ENCODE assay signal across 8 cellular contexts in the genomic region with DNA sequence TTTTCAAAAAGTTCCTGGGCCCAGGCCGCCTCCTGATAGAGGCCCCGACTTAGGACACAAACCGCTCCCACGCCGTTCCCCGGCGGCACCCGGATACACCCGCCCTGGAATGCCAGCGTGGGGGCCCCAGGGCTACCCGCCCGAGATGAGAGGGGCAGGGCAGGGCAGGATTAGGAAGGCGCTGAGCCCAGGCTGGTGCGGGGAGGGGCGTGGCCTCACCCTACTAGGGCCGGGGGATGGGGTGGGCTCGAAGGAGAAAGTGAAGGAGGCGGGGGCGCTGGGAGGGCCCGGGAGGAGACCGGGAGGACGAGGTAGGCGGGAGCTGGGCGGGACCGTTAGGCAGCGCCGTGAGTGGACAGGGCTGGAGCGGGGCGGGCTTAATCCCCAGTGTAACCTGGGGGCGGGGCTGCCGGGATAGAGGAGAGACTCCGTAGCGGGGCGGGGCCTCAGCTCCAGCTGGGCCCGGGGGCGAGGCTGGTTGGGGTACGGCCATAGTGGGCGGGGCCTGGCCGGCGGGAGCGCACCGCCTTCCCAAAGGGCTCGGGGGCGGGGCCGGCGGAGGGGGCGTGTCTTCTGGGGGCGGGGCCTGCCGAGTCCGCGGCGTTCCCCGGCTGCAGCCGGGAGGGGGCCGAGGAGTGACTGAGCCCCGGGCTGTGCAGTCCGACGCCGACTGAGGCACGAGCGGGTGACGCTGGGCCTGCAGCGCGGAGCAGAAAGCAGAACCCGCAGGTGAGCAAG. TPM values are rescaled to one million over a fixed set of nuclear protein-coding genes. Genes with fewer than 3 reads are reported as not detected.
DNase-seq lines count a peak whose midpoint lies in the region; ATAC-seq and TF ChIP-seq lines count a peak whose summit lies in the region.

A gene with protein sequence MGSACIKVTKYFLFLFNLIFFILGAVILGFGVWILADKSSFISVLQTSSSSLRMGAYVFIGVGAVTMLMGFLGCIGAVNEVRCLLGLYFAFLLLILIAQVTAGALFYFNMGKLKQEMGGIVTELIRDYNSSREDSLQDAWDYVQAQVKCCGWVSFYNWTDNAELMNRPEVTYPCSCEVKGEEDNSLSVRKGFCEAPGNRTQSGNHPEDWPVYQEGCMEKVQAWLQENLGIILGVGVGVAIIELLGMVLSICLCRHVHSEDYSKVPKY (plus strand): TSS at position 656 of the 738 bp plus-strand sequence. CDS start 29,000 bp downstream, outside the sequence.

- no peaks in the 10 kb centered on the region for H3K36me3 ChIP-seq in PC-9 (ENCODE audit: low read depth)
- H3K36me3 ChIP-seq in esophagus (ENCODE audit: control insufficient read depth in 2 of 2, insufficient read depth in 2 of 2, low read length in 1 of 2) = no peaks in the 10 kb centered on the region
- H3K36me3 ChIP-seq in muscle layer of colon (ENCODE audit: insufficient read depth, low read length) = no peaks in the 10 kb centered on the region

- 1% methylated on average over 50 to 65 of the region's 65 CpGs for WGBS in esophagus, 2 donors

- in situ Hi-C loops in KBM-7 (cut with MboI; ENCODE audit: low pct_unique_long_range_greater_than_20kb, low sequenced_read_pairs) = loop anchor here (10.0 kb wide), 1 partner anchor 50 kb away; no protein-coding TSS in a partner anchor

- peak within 1 kb of the TSS; percentile 92 for H3K27ac Mint-ChIP-seq in activated T-cell treated with anti-CD3 and anti-CD28 coated beads, Interleukin-2, amount 50 U/mL, for 24 hours

- no peaks in the 10 kb centered on the region for H3K27me3 Mint-ChIP-seq in activated T-cell treated with anti-CD3 and anti-CD28 coated beads, Interleukin-2, amount 50 U/mL, for 24 hours

- CTCF ChIA-PET in PC-9 (lab: Charles Lee) = interaction anchor here (0.6 to 1.2 kb wide), 4 partner anchors 9 to 538 kb away, joined by 3 to 10 read pairs (median 6); no protein-coding TSS in a partner anchor

- H3K4me1 ChIP-seq in PC-9 (replicated peaks; ENCODE audit: insufficient read depth) = peaks cover 14% of the 10 kb centered on the region
- H3K4me1 ChIP-seq in esophagus (ENCODE audit: control insufficient read depth in 2 of 2, insufficient read depth in 2 of 2, low read length in 1 of 2) = peaks cover 10 to 44% of the 10 kb centered on the region in 2 donors
- peaks cover 39% of the 10 kb centered on the region for H3K4me1 ChIP-seq in muscle layer of colon (ENCODE audit: insufficient read depth, low read length)

- peak within 1 kb of the TSS; percentile 81 for H3K4me2 ChIP-seq in PC-9

- no peaks in the 10 kb centered on the region for H3K9me3 Mint-ChIP-seq in activated T-cell treated with anti-CD3 and anti-CD28 coated beads, Interleukin-2, amount 50 U/mL, for 24 hours

- no peaks in the 10 kb centered on the region for H3K79me2 ChIP-seq in PC-9 (ENCODE audit: low read depth)

- H4K20me1 ChIP-seq in PC-9 (ENCODE audit: insufficient read depth) = 0 out of 2 replicates have a peak, but pooled peaks cover 5% of the 10 kb centered on the region

- peaks cover 10% of the 10 kb centered on the region; the same call in 1 of the 2 replicates for H3F3A ChIP-seq in PC-9 (ENCODE audit: insufficient read depth, low read depth)

- H3K4me1 Mint-ChIP-seq in activated T-cell treated with anti-CD3 and anti-CD28 coated beads, Interleukin-2, amount 50 U/mL, for 24 hours (ENCODE audit: low read depth) = peaks cover 57% of the 10 kb centered on the region

- peak within 1 kb of the TSS; percentile 74 for H3K9ac ChIP-seq in muscle layer of colon (ENCODE audit: low read length)

- peak; percentile 65 for ATAC-seq in GM21717 (IDR thresholded peaks at IDR 0.05; ENCODE audit: unreplicated experiment)

- DNase-seq in DMS79 (lab: John Stamatoyannopoulos, UW) = peak; percentile 97
- DNase-seq in KBM-7 = peak; percentile 94
- peak; percentile 93 to 100 for DNase-seq in PC-9
- DNase-seq in activated T-cell treated with anti-CD3 and anti-CD28 coated beads, Interleukin-2, amount 50 U/mL, for 24 hours = peak; percentile 99
- peak; percentile 98 for DNase-seq in stimulated activated CD8-positive, alpha-beta memory T cell treated with anti-CD3 and anti-CD28 coated beads, Interleukin-7, amount 100 ng/mL, for 24 hours (ENCODE audit: low read depth)

- POLR2A ChIA-PET in PC-9 (lab: Charles Lee; ENCODE audit: unreplicated experiment) = interaction anchor here (0.6 to 0.9 kb wide), 4 partner anchors 9 to 683 kb away, joined by 3 to 10 read pairs (median 4); no protein-coding TSS in a partner anchor

- BruUV-seq in PC-9 (replicated peaks; lab: Mats Ljungman, UMichigan) = no TSS peak

- TF ChIP-seq CTCF in PC-9 (conservative IDR thresholded peaks at IDR 0.05) = no peak

- peak within 1 kb of the TSS; percentile 84 for H3K4me3 Mint-ChIP-seq in activated T-cell treated with anti-CD3 and anti-CD28 coated beads, Interleukin-2, amount 50 U/mL, for 24 hours

- intact Hi-C loops in PC-9 (cut with micrococcal nuclease; ENCODE audit: unreplicated experiment) = loop anchor here (1.0 to 10.0 kb wide), 2 partner anchors 19 to 640 kb away; no protein-coding TSS in a partner anchor

- no peaks in the 10 kb centered on the region for H3K9me2 ChIP-seq in PC-9 (ENCODE audit: insufficient read depth)

- H3K27ac ChIP-seq in PC-9 (peak within 1 kb of the TSS; percentile 75), esophagus (ENCODE audit: low read depth in 2 of 2, low read length in 1 of 2) (peak within 1 kb of the TSS; percentile 97 to 98), muscle layer of colon (ENCODE audit: low read depth, low read length) (peak within 1 kb of the TSS; percentile 85)

- H2AFZ ChIP-seq in PC-9 = peak within 1 kb of the TSS; percentile 80

- H3K36me3 Mint-ChIP-seq in activated T-cell treated with anti-CD3 and anti-CD28 coated beads, Interleukin-2, amount 50 U/mL, for 24 hours (ENCODE audit: low read depth) = peaks cover 39% of the 10 kb centered on the region

- peak within 1 kb of the TSS; percentile 58 for H3K4me3 ChIP-seq in PC-9
- H3K4me3 ChIP-seq in esophagus (ENCODE audit: low read depth in 1 of 2, low read length in 2 of 2) = peak within 1 kb of the TSS; percentile 61 to 80
- peak within 1 kb of the TSS; percentile 63 to 81 for H3K4me3 ChIP-seq in muscle layer of colon (ENCODE audit: low read depth in 1 of 2, low read length in 2 of 2)

- H3K9me3 ChIP-seq in PC-9 (ENCODE audit: insufficient read depth, low read depth) (no peaks in the 10 kb centered on the region), esophagus (ENCODE audit: control insufficient read depth in 2 of 2, insufficient read depth in 1 of 2, low read depth in 1 of 2, low read length in 1 of 2) (no peaks in the 10 kb centered on the region), muscle layer of colon (ENCODE audit: low read length) (no peaks in the 10 kb centered on the region)

- H3K27me3 ChIP-seq in PC-9 (ENCODE audit: insufficient read depth, low read depth) (no peaks in the 10 kb centered on the region), esophagus (ENCODE audit: control insufficient read depth in 1 of 2, insufficient read depth in 2 of 2, low read length in 2 of 2) (no peaks in the 10 kb centered on the region), muscle layer of colon (ENCODE audit: control insufficient read depth in 1 of 2, insufficient read depth in 2 of 2, low read length in 2 of 2) (no peaks in the 10 kb centered on the region)

RNA-seq across cellular contexts. Expression of the gene that starts here (rescaled TPM):
- 30.7 and 46.0 TPM in 2 replicates for total RNA-seq in PC-9 (2021)
- polyA plus RNA-seq in esophagus = 100 to 1,000 TPM; 123 to 266 TPM

Comparison
In these comparisons a context has a peak if more than half of its experiments do, and no peak if none do; other contexts are left out.
1. Peak in every context shown above with its lines: DNase-seq, ATAC-seq, H3K4me3 ChIP-seq and H3K27ac ChIP-seq.